Comparison of ENCODE assay signal across 1 cellular context in genomic region chr6:36244641-36245280, GRCh38.
A peak's percentile ranks its signal among the peaks of the same experiment; 100 is the strongest.
TF ChIP-seq lines count a peak whose summit lies in the region.

No MANE protein-coding gene starts in this region.

TF ChIP-seq in HepG2, 621 proteins besides CTCF, POLR2A, EP300 and RAD21 (continued from another document):
- TF ChIP-seq ZNF605 (CRISPR knock-in tag; IDR thresholded peaks at IDR 0.05) = peak; percentile 75; the same call in 1 of the 2 replicates
- TF ChIP-seq JUN (CRISPR knock-in tag; IDR thresholded peaks at IDR 0.05) = peak; percentile 12; the same call in 1 of the 2 replicates
- TF ChIP-seq HOMEZ (CRISPR knock-in tag; IDR thresholded peaks at IDR 0.05; ENCODE audit: low read depth) = peak; percentile 37; the same call in 1 of the 2 replicates
- peak; percentile 94 for TF ChIP-seq NFYB (CRISPR knock-in tag; IDR thresholded peaks at IDR 0.05)
- no peak for TF ChIP-seq ZNF704 (CRISPR knock-in tag; IDR thresholded peaks at IDR 0.05; ENCODE audit: borderline replicate concordance)
- no peak for TF ChIP-seq RBM22 (optimal IDR thresholded peaks at IDR 0.05; ENCODE audit: low read length)
- 0 out of 2 replicates have a peak, but pooled peaks have one; percentile 49 for TF ChIP-seq ZNF205 (CRISPR knock-in tag; IDR thresholded peaks at IDR 0.05)
- TF ChIP-seq ZNF317 (CRISPR knock-in tag; IDR thresholded peaks at IDR 0.05) = no peak
- TF ChIP-seq IRF1 (CRISPR knock-in tag; IDR thresholded peaks at IDR 0.05; ENCODE audit: low read depth) = no peak
- peak; percentile 78 for TF ChIP-seq SP2 (CRISPR knock-in tag; IDR thresholded peaks at IDR 0.05)
